ENCODE assay signal across 13 cellular contexts in genomic region chr5:175909022-175909672, GRCh38. TPM values are rescaled to one million over a fixed set of nuclear protein-coding genes. Genes with fewer than 3 reads are reported as not detected.
"Had no signal": no experiment of that assay in that cellular context is flagged by ENCODE, and none has a peak within 500 bp of the region (broad histone marks: within the 10 kb centered on the region; RNA-seq: fewer than 3 reads in every experiment).

No MANE protein-coding gene starts in this region.

RNA-seq across cellular contexts. Expression of gene CPLX2, which starts 37.8 kb away (rescaled TPM):
- total RNA-seq: activated CD4-positive, alpha-beta T cell treated with anti-CD3 and anti-CD28 coated beads, Interleukin-2, amount 10 ng/mL, durations not matched to agents 24 days and 14 days; activated CD8-positive, alpha-beta T cell treated with anti-CD3 and anti-CD28 coated beads for 36 hours; activated naive CD4-positive, alpha-beta T cell treated with anti-CD3 and anti-CD28 coated beads, Interleukin-2, amount 50 U/mL, for 72 hours; activated T-cell treated with anti-CD3 and anti-CD28 coated beads, Interleukin-2, amount 50 U/mL, for 72 hours; cardiac muscle cell; endothelial cell of umbilical vein; heart left ventricle; left lung; lung microvascular endothelial cell; sciatic nerve; subcutaneous adipose tissue; T-helper 1 cell treated with Interleukin-12 subunit alpha and Interleukin-12 subunit beta and Interleukin-4 antibody, amounts not matched to agents 30 ng/mL and 1 ng/mL, for 36 hours; thoracic aorta had no signal
